29 cellular contexts compared by ENCODE assay signal in the genomic region with DNA sequence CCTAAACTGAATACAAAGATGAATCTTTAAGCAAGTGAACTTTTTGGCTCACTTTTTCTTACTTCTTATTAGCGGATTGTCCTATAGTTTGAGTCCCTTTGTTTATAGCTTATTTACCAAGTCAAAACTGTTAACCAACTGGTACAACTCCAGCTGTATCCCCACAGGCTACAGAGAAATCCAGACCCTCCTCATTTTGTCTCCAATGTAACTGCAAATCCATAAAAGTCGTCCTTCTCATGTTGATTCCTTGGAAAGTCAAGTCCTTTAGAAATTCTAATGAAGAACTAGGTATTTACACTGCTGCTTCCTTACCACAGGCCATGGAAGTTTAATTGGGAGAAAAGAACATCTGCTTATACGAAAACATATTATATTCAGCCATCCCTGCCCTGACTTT.
"Had no signal": no experiment of that assay in that cellular context is flagged by ENCODE, and none has a peak within 500 bp of the region (broad histone marks: within the 10 kb centered on the region; RNA-seq: fewer than 3 reads in every experiment).

No MANE protein-coding gene starts in this region.

- H3K4me1 Mint-ChIP-seq: activated B cell treated with CpG ODN at 0.5 μM for 24 hours; activated CD4-positive, alpha-beta T cell treated with anti-CD3 and anti-CD28 coated beads, Interleukin-2, amount 10 ng/mL, durations not matched to agents 24 days and 14 days; activated CD8-positive, alpha-beta memory T cell treated with anti-CD3 and anti-CD28 coated beads, Interleukin-2, amount 10 ng/mL, durations not matched to agents 7 days and 5 days; activated naive CD4-positive, alpha-beta T cell treated with anti-CD3 and anti-CD28 coated beads, Interleukin-2, amount 50 U/mL, for 24 hours had no signal

- FAIRE-seq: RCC 7860 had no signal

- H3K27me3 ChIP-seq: breast epithelium, MG63, SJSA1 had no signal

- H3K4me1 ChIP-seq: breast epithelium, SJSA1 had no signal

- ATAC-seq: activated CD8-positive, alpha-beta memory T cell treated with anti-CD3 and anti-CD28 coated beads, Interleukin-2, amount 10 ng/mL, durations not matched to agents 7 days and 5 days; PC-3; SK-N-SH treated with all-trans-retinoic acid at 6 μM for 48 hours had no signal

- H3K4me3 Mint-ChIP-seq: activated B cell treated with CpG ODN at 0.5 μM for 24 hours; activated CD4-positive, alpha-beta T cell treated with anti-CD3 and anti-CD28 coated beads, Interleukin-2, amount 10 ng/mL, durations not matched to agents 24 days and 14 days; activated CD8-positive, alpha-beta memory T cell treated with anti-CD3 and anti-CD28 coated beads, Interleukin-2, amount 10 ng/mL, durations not matched to agents 7 days and 5 days; activated naive CD4-positive, alpha-beta T cell treated with anti-CD3 and anti-CD28 coated beads, Interleukin-2, amount 50 U/mL, for 24 hours; activated T-cell treated with anti-CD3 and anti-CD28 coated beads, Interleukin-2, amount 50 U/mL, for 24 hours; activated T-helper 1 cell treated with anti-CD3 and anti-CD28 coated beads, Interleukin-12 subunit alpha, Interleukin-12 subunit beta, Interleukin-2, Interleukin-4 antibody, amounts not matched to agents 30 ng/mL and 10 ng/mL and 1 ng/mL, durations not matched to agents 14 hours and 24 hours and 36 hours; T-helper 1 cell treated with Interleukin-12 subunit alpha and Interleukin-12 subunit beta and Interleukin-4 antibody, amounts not matched to agents 30 μg/mL and 1 μg/mL, for 36 hours had no signal

- H3K9me3 Mint-ChIP-seq: activated CD4-positive, alpha-beta T cell treated with anti-CD3 and anti-CD28 coated beads, Interleukin-2, amount 10 ng/mL, durations not matched to agents 24 days and 14 days; activated T-cell treated with anti-CD3 and anti-CD28 coated beads, Interleukin-2, amount 50 U/mL, for 24 hours; activated T-helper 1 cell treated with anti-CD3 and anti-CD28 coated beads, Interleukin-12 subunit alpha, Interleukin-12 subunit beta, Interleukin-2, Interleukin-4 antibody, amounts not matched to agents 30 ng/mL and 10 ng/mL and 1 ng/mL, durations not matched to agents 14 hours and 24 hours and 36 hours; T-helper 1 cell treated with Interleukin-12 subunit alpha and Interleukin-12 subunit beta and Interleukin-4 antibody, amounts not matched to agents 30 μg/mL and 1 μg/mL, for 36 hours had no signal

- H3K4me3 ChIP-seq: breast epithelium, MG63, SJSA1 had no signal

- H3K27ac Mint-ChIP-seq: activated B cell treated with CpG ODN at 0.5 μM for 24 hours; activated CD4-positive, alpha-beta T cell treated with anti-CD3 and anti-CD28 coated beads, Interleukin-2, amount 10 ng/mL, durations not matched to agents 24 days and 14 days; activated CD8-positive, alpha-beta memory T cell treated with anti-CD3 and anti-CD28 coated beads, Interleukin-2, amount 10 ng/mL, durations not matched to agents 7 days and 5 days; activated naive CD4-positive, alpha-beta T cell treated with anti-CD3 and anti-CD28 coated beads, Interleukin-2, amount 50 U/mL, for 24 hours; activated T-cell treated with anti-CD3 and anti-CD28 coated beads, Interleukin-2, amount 50 U/mL, for 24 hours; activated T-helper 1 cell treated with anti-CD3 and anti-CD28 coated beads, Interleukin-12 subunit alpha, Interleukin-12 subunit beta, Interleukin-2, Interleukin-4 antibody, amounts not matched to agents 30 ng/mL and 10 ng/mL and 1 ng/mL, durations not matched to agents 14 hours and 24 hours and 36 hours; T-helper 1 cell treated with Interleukin-12 subunit alpha and Interleukin-12 subunit beta and Interleukin-4 antibody, amounts not matched to agents 30 μg/mL and 1 μg/mL, for 36 hours had no signal

- H3K27ac ChIP-seq: breast epithelium, SJSA1 had no signal

- H3K36me3 ChIP-seq: breast epithelium, MG63, SJSA1 had no signal

- H3K9me3 ChIP-seq: breast epithelium, MG63 had no signal

- H3K36me3 Mint-ChIP-seq: activated CD8-positive, alpha-beta memory T cell treated with anti-CD3 and anti-CD28 coated beads, Interleukin-2, amount 10 ng/mL, durations not matched to agents 7 days and 5 days; activated naive CD4-positive, alpha-beta T cell treated with anti-CD3 and anti-CD28 coated beads, Interleukin-2, amount 50 U/mL, for 24 hours had no signal

- H3K27me3 Mint-ChIP-seq: activated B cell treated with CpG ODN at 0.5 μM for 24 hours; activated CD4-positive, alpha-beta T cell treated with anti-CD3 and anti-CD28 coated beads, Interleukin-2, amount 10 ng/mL, durations not matched to agents 24 days and 14 days; activated CD8-positive, alpha-beta memory T cell treated with anti-CD3 and anti-CD28 coated beads, Interleukin-2, amount 10 ng/mL, durations not matched to agents 7 days and 5 days; activated naive CD4-positive, alpha-beta T cell treated with anti-CD3 and anti-CD28 coated beads, Interleukin-2, amount 50 U/mL, for 24 hours; activated T-cell treated with anti-CD3 and anti-CD28 coated beads, Interleukin-2, amount 50 U/mL, for 24 hours had no signal

- DNase-seq: activated B cell treated with CpG ODN at 0.5 μM for 24 hours; activated CD4-positive, alpha-beta T cell treated with anti-CD3 and anti-CD28 coated beads for 1 hour; activated CD4-positive, alpha-beta T cell treated with anti-CD3 and anti-CD28 coated beads, Interleukin-2, amount 10 ng/mL, durations not matched to agents 24 days and 14 days; activated CD4-positive, alpha-beta T cell treated with anti-CD3 and anti-CD28 coated beads, Interleukin-2, amount 50 U/mL, for 48 hours; activated CD8-positive, alpha-beta memory T cell treated with anti-CD3 and anti-CD28 coated beads, Interleukin-2, amount 10 ng/mL, durations not matched to agents 7 days and 5 days; activated effector memory CD4-positive, alpha-beta T cell treated with Interleukin-2 at 50 U/mL for 16 hours; activated naive CD4-positive, alpha-beta T cell; activated T-cell treated with anti-CD3 and anti-CD28 coated beads, Interleukin-2, amount 50 U/mL, for 24 hours; aorta; caudate nucleus; MG63; MV-4-11; NCI-H1092 treated with DMSO at 0.1 percent for 48 hours; NCI-H1417 treated with DMSO at 0.1 percent for 48 hours; NCI-H1694; NCI-H2029; NCI-H510A treated with DMSO at 0.1 percent for 48 hours; NCI-H69; NK-92 treated with Interleukin-12 subunit alpha and Interleukin-12 subunit beta, amount 100 ng/mL, for 24 hours; PC-3; SHP77; T-helper 9 cell had no signal
